Comparison of ENCODE assay signal across 18 cellular contexts in the genomic region with DNA sequence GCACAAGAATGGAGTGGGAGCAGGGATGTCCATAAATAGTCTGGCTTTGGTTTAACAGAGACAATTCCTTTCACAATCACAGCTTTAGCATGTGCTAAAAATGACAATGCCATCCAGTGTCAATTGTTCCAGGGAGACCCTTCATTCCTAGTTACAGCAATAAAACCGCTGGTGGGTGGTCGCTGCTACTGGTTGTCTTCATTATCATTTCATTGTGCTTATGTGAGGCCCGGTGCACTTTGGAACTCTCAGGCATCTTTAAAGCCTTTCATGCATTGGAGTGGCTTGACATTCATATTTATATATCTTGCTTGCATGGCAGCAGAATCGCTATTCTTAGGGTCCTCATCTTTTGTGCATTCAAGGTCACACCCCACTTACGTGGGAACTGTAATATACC.
"Had no signal": no experiment of that assay in that cellular context is flagged by ENCODE, and none has a peak within 500 bp of the region (broad histone marks: within the 10 kb centered on the region; RNA-seq: fewer than 3 reads in every experiment).

No MANE protein-coding gene starts in this region.

- H3K4me3 ChIP-seq: coronary artery, heart right ventricle, ovary, spleen, testis, tibial nerve had no signal

- DNase-seq: effector CD4-positive, alpha-beta T cell; heart right ventricle; hypothalamus; islet precursor cell; mammary epithelial cell; naive thymus-derived CD4-positive, alpha-beta T cell; nucleus accumbens; ovary; right cardiac atrium; spleen; stimulated activated CD4-positive, alpha-beta T cell treated with anti-CD3 and anti-CD28 coated beads, Interleukin-2, amount 100 ng/mL, for 24 hours; stimulated activated CD4-positive, alpha-beta T cell treated with anti-CD3 and anti-CD28 coated beads, Interleukin-4, amount 100 ng/mL, for 4 hours; stimulated activated naive B cell treated with anti-CD40 and anti-IgM and Interleukin-4, amounts not matched to agents 10 μg/mL and 1 μg/mL and 100 μg/mL, for 72 hours; stimulated activated naive CD8-positive, alpha-beta T cell treated with anti-CD3 and anti-CD28 coated beads, Interleukin-15, amount 100 ng/mL, for 72 hours; testis had no signal

- H3K9me3 ChIP-seq: heart right ventricle, ovary, spleen, testis, tibial nerve had no signal

- ATAC-seq: heart right ventricle; left lobe of liver; right cardiac atrium; stimulated activated naive B cell treated with anti-CD40 and anti-IgM and Interleukin-4, amounts not matched to agents 10 μg/mL and 1 μg/mL and 100 μg/mL, for 72 hours; stimulated activated naive CD8-positive, alpha-beta T cell treated with anti-CD3 and anti-CD28 coated beads, Interleukin-15, amount 100 ng/mL, for 72 hours had no signal

- H3K27me3 ChIP-seq: heart right ventricle, ovary, spleen, testis had no signal

- H3K4me1 ChIP-seq: testis, tibial nerve had no signal

- H3K27ac ChIP-seq: coronary artery, heart right ventricle, ovary, spleen, testis, tibial nerve had no signal

- H3K36me3 ChIP-seq: heart right ventricle, ovary, spleen, tibial nerve had no signal
